1 cellular context compared by ENCODE assay signal in the genomic region with DNA sequence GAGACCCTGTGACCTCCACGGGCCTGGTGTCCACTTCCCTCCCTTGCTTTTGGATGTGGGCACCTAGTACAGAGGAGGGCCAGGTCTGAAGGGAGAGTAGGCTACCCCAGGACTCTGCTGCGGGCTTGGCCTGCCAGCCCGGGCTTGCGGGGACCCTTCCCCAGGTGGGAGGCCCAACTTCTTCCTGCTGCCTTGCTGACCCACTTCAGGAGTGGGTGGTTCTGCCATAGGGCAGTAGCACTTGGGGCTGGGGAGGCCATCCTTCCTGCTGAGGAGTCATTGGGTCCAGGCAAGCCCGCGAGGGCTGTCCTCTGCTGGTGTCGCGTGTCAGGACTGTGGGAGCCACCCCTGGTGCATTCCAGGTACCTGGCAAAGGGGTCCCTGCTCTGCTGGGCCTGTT.
TF ChIP-seq lines count a peak whose summit lies in the region.

No MANE protein-coding gene starts in this region.

TF ChIP-seq in GM23338, 12 proteins besides CTCF, POLR2A, EP300 and RAD21 (continued from another document):
- TF ChIP-seq STAT1 (IDR thresholded peaks at IDR 0.05; ENCODE audit: unreplicated experiment), result no peak
- TF ChIP-seq NANOG (IDR thresholded peaks at IDR 0.05; ENCODE audit: borderline replicate concordance), result no peak
- TF ChIP-seq, protein P1, sequence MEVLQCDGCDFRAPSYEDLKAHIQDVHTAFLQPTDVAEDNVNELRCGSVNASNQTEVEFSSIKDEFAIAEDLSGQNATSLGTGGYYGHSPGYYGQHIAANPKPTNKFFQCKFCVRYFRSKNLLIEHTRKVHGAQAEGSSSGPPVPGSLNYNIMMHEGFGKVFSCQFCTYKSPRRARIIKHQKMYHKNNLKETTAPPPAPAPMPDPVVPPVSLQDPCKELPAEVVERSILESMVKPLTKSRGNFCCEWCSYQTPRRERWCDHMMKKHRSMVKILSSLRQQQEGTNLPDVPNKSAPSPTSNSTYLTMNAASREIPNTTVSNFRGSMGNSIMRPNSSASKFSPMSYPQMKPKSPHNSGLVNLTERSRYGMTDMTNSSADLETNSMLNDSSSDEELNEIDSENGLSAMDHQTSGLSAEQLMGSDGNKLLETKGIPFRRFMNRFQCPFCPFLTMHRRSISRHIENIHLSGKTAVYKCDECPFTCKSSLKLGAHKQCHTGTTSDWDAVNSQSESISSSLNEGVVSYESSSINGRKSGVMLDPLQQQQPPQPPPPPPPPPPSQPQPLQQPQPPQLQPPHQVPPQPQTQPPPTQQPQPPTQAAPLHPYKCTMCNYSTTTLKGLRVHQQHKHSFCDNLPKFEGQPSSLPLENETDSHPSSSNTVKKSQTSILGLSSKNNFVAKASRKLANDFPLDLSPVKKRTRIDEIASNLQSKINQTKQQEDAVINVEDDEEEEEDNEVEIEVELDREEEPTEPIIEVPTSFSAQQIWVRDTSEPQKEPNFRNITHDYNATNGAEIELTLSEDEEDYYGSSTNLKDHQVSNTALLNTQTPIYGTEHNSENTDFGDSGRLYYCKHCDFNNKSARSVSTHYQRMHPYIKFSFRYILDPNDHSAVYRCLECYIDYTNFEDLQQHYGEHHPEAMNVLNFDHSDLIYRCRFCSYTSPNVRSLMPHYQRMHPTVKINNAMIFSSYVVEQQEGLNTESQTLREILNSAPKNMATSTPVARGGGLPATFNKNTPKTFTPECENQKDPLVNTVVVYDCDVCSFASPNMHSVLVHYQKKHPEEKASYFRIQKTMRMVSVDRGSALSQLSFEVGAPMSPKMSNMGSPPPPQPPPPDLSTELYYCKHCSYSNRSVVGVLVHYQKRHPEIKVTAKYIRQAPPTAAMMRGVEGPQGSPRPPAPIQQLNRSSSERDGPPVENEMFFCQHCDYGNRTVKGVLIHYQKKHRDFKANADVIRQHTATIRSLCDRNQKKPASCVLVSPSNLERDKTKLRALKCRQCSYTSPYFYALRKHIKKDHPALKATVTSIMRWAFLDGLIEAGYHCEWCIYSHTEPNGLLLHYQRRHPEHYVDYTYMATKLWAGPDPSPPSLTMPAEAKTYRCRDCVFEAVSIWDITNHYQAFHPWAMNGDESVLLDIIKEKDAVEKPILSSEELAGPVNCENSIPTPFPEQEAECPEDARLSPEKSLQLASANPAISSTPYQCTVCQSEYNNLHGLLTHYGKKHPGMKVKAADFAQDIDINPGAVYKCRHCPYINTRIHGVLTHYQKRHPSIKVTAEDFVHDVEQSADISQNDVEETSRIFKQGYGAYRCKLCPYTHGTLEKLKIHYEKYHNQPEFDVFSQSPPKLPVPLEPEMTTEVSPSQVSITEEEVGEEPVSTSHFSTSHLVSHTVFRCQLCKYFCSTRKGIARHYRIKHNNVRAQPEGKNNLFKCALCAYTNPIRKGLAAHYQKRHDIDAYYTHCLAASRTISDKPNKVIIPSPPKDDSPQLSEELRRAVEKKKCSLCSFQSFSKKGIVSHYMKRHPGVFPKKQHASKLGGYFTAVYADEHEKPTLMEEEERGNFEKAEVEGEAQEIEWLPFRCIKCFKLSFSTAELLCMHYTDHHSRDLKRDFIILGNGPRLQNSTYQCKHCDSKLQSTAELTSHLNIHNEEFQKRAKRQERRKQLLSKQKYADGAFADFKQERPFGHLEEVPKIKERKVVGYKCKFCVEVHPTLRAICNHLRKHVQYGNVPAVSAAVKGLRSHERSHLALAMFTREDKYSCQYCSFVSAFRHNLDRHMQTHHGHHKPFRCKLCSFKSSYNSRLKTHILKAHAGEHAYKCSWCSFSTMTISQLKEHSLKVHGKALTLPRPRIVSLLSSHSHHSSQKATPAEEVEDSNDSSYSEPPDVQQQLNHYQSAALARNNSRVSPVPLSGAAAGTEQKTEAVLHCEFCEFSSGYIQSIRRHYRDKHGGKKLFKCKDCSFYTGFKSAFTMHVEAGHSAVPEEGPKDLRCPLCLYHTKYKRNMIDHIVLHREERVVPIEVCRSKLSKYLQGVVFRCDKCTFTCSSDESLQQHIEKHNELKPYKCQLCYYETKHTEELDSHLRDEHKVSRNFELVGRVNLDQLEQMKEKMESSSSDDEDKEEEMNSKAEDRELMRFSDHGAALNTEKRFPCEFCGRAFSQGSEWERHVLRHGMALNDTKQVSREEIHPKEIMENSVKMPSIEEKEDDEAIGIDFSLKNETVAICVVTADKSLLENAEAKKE (CRISPR knock-in tag; IDR thresholded peaks at IDR 0.05), result no peak
- TF ChIP-seq JUNB (IDR thresholded peaks at IDR 0.05; ENCODE audit: unreplicated experiment), result no peak
- TF ChIP-seq POLR2AphosphoS5 (IDR thresholded peaks at IDR 0.05; ENCODE audit: low read depth), result no peak
